Comparison of ENCODE assay signal across 18 cellular contexts in genomic region chr13:35891486-35891885, GRCh38.
A peak's percentile ranks its signal among the peaks of the same experiment; 100 is the strongest.
DNase-seq lines count a peak whose midpoint lies in the region; ATAC-seq, FAIRE-seq and TF ChIP-seq lines count a peak whose summit lies in the region.
"Had no signal": no experiment of that assay in that cellular context is flagged by ENCODE, and none has a peak within 500 bp of the region (broad histone marks: within the 10 kb centered on the region; RNA-seq: fewer than 3 reads in every experiment).

No MANE protein-coding gene starts in this region.

- H3F3A ChIP-seq in PC-3 (ENCODE audit: low read length, unreplicated experiment), result peaks cover 5% of the 10 kb centered on the region

- peak; percentile 62 for FAIRE-seq in astrocyte (lab: Jason Lieb, UNC)

- H3K4me1 Mint-ChIP-seq in astrocyte (ENCODE audit: low read depth, unreplicated experiment) (peaks cover 13% of the 10 kb centered on the region), nephron progenitor cell (peaks cover 36% of the 10 kb centered on the region)
- H3K4me1 Mint-ChIP-seq: IgD-negative memory B cell had no signal

- H3K36me3 ChIP-seq in PC-3 (ENCODE audit: low read depth, low read length), result no peaks in the 10 kb centered on the region
- H3K36me3 ChIP-seq in astrocyte (ENCODE audit: insufficient read depth, low read length), result no peaks in the 10 kb centered on the region
- H3K36me3 ChIP-seq: SJCRH30 had no signal

- no peaks in the 10 kb centered on the region for H3K9me2 ChIP-seq in PC-3 (replicated peaks; ENCODE audit: low read length)

- no peak overlapping the region for H3K4me3 Mint-ChIP-seq in astrocyte (ENCODE audit: unreplicated experiment)
- no peak overlapping the region for H3K4me3 Mint-ChIP-seq in nephron progenitor cell
- H3K4me3 Mint-ChIP-seq: IgD-negative memory B cell had no signal

- H3K4me1 ChIP-seq in PC-3 (ENCODE audit: insufficient read depth, low read length), result peaks cover 49% of the 10 kb centered on the region
- peaks cover 30% of the 10 kb centered on the region for H3K4me1 ChIP-seq in astrocyte (ENCODE audit: insufficient read depth, low read length)
- H3K4me1 ChIP-seq: SJCRH30 had no signal

- H3K4me2 ChIP-seq in PC-3 (ENCODE audit: low read length), result peak overlapping the region; percentile 75
- peak overlapping the region; percentile 78 for H3K4me2 ChIP-seq in astrocyte (ENCODE audit: low read length)

- CTCF ChIA-PET in PC-3 (lab: Charles Lee), result no interaction called here

- H3K9me3 ChIP-seq in PC-3 (ENCODE audit: low read length) (no peaks in the 10 kb centered on the region), astrocyte (ENCODE audit: insufficient read depth, low read depth, low read length) (no peaks in the 10 kb centered on the region)
- H3K9me3 ChIP-seq: SJCRH30 had no signal

- H3K9ac ChIP-seq in PC-3 (ENCODE audit: low read length) (peak overlapping the region; percentile 41), astrocyte (ENCODE audit: low read length) (no peak overlapping the region)

- no peaks in the 10 kb centered on the region for H3K36me3 Mint-ChIP-seq in astrocyte (ENCODE audit: low read depth, unreplicated experiment)
- no peaks in the 10 kb centered on the region for H3K36me3 Mint-ChIP-seq in nephron progenitor cell (ENCODE audit: low read depth)
- H3K36me3 Mint-ChIP-seq: IgD-negative memory B cell had no signal

- H3K79me2 ChIP-seq in PC-3 (ENCODE audit: low read length) (no peaks in the 10 kb centered on the region), astrocyte (ENCODE audit: insufficient read depth, low read length) (no peaks in the 10 kb centered on the region)

- POLR2A ChIA-PET in PC-3 (lab: Charles Lee; ENCODE audit: unreplicated experiment), result no interaction called here

- H4K20me1 ChIP-seq in PC-3 (ENCODE audit: low read length) (no peaks in the 10 kb centered on the region), astrocyte (ENCODE audit: insufficient read depth, low read length) (no peaks in the 10 kb centered on the region)

- H3K27me3 Mint-ChIP-seq in astrocyte (ENCODE audit: low read depth, unreplicated experiment) (no peaks in the 10 kb centered on the region), nephron progenitor cell (ENCODE audit: low read depth, poor library complexity) (peaks cover 3% of the 10 kb centered on the region)

- no peaks in the 10 kb centered on the region for H3K27me3 ChIP-seq in PC-3 (ENCODE audit: low read length)
- no peaks in the 10 kb centered on the region for H3K27me3 ChIP-seq in astrocyte (ENCODE audit: insufficient read depth, low read length)
- H3K27me3 ChIP-seq: SJCRH30 had no signal

- ATAC-seq in PC-3 (peak; percentile 53), HG03460 (IDR thresholded peaks at IDR 0.05; ENCODE audit: unreplicated experiment) (no peak)

- DNase-seq in A172 (ENCODE audit: low spot score) (peak; percentile 7), PC-3 (no peak), astrocyte (ENCODE audit: low read depth) (no peak), kidney tubule cell (ENCODE audit: low spot score) (peak; percentile 10), nephron progenitor cell (no peak), DMS53 treated with DMSO at 0.1 percent for 48 hours (lab: John Stamatoyannopoulos, UW; ENCODE audit: unreplicated experiment) (no peak), cerebellar nuclear complex (lab: John Stamatoyannopoulos, UW) (no peak)
- DNase-seq: 8988T, H7, Kasumi-1, NCI-H187, NCI-H446, NCI-H69, RPMI8226 had no signal

- H2AFZ ChIP-seq in PC-3 (ENCODE audit: low read length) (no peak overlapping the region), astrocyte (ENCODE audit: low read depth, low read length) (peak overlapping the region; percentile 43)

- intact Hi-C loops in PC-3 (cut with micrococcal nuclease), result no loop called here

- H3K4me3 ChIP-seq in PC-3 (ENCODE audit: low read length) (peak overlapping the region; percentile 52), astrocyte (ENCODE audit: insufficient read depth, low read depth, low read length) (peak overlapping the region; percentile 18)
- H3K4me3 ChIP-seq: SJCRH30 had no signal

- H3K27ac ChIP-seq in PC-3 (ENCODE audit: low read length) (peak overlapping the region; percentile 93), astrocyte (ENCODE audit: low read depth, low read length) (peak overlapping the region; percentile 43)
- H3K27ac ChIP-seq: C4-2B, SJCRH30 had no signal

- no peaks in the 10 kb centered on the region for H3K9me3 Mint-ChIP-seq in astrocyte (ENCODE audit: unreplicated experiment)
- H3K9me3 Mint-ChIP-seq in nephron progenitor cell, result no peaks in the 10 kb centered on the region
- H3K9me3 Mint-ChIP-seq: IgD-negative memory B cell had no signal

- TF ChIP-seq CTCF in PC-3 (conservative IDR thresholded peaks at IDR 0.05; ENCODE audit: low read depth, low read length), result no peak
- no peak for TF ChIP-seq CTCF in astrocyte (IDR thresholded peaks at IDR 0.05; ENCODE audit: insufficient read depth, low read depth, low read length)
- TF ChIP-seq CTCF in nephron progenitor cell (IDR thresholded peaks at IDR 0.05), result no peak

- BruUV-seq in PC-3 (replicated peaks; lab: Mats Ljungman, UMichigan), result no TSS peak

- no peak overlapping the region for H3K27ac Mint-ChIP-seq in astrocyte (ENCODE audit: unreplicated experiment)
- no peak overlapping the region for H3K27ac Mint-ChIP-seq in nephron progenitor cell
- H3K27ac Mint-ChIP-seq: IgD-negative memory B cell had no signal

Comparison
In these comparisons a context has a peak if more than half of its experiments do, and no peak if none do; other contexts are left out.
1. DNase-seq: peak in A172 (single experiment) and kidney tubule cell (single experiment); none in PC-3 (single experiment), astrocyte (single experiment), nephron progenitor cell (single experiment), DMS53 treated with DMSO at 0.1 percent for 48 hours (single experiment) and cerebellar nuclear complex (0 of 2).